In genomic region chr11:77878247-77878646, GRCh38 we compare ENCODE assay signal across 8 cellular contexts. TPM values are rescaled to one million over a fixed set of nuclear protein-coding genes. Genes with fewer than 3 reads are reported as not detected.
A peak's percentile ranks its signal among the peaks of the same experiment; 100 is the strongest.
DNase-seq lines count a peak whose midpoint lies in the region; ATAC-seq, FAIRE-seq and TF ChIP-seq lines count a peak whose summit lies in the region.
"Not testable (repeated sequence)": the region's sequence is repeated elsewhere in the genome, so short reads cannot be mapped to it uniquely, and the experiment has no call there.

No MANE protein-coding gene starts in this region.

- intact Hi-C loops in Right ventricle myocardium inferior (cut with DNase I): not testable (repeated sequence)

- peaks cover 19% of the 10 kb centered on the region for H3K36me3 Mint-ChIP-seq in astrocyte (ENCODE audit: low read depth, unreplicated experiment)

- ATAC-seq in Right ventricle myocardium inferior: peak; percentile 49
- peak; percentile 32 for ATAC-seq in thoracic aorta (ENCODE audit: insufficient number of reproducible peaks, low FRiP score, low read depth)

- TF ChIP-seq POLR2A in H54 (IDR thresholded peaks at IDR 0.05; ENCODE audit: low read depth, low read length): not testable (repeated sequence)

- not testable (repeated sequence) for H3K79me2 ChIP-seq in astrocyte (ENCODE audit: insufficient read depth, low read length)

- not testable (repeated sequence) for H3K9ac ChIP-seq in astrocyte (ENCODE audit: low read length)

- H3K27me3 Mint-ChIP-seq in astrocyte (ENCODE audit: low read depth, unreplicated experiment): not testable (repeated sequence)

- not testable (repeated sequence) for FAIRE-seq in H54 (lab: Jason Lieb, UNC); astrocyte (lab: Jason Lieb, UNC)

- not testable (repeated sequence) for H3K27me3 ChIP-seq in astrocyte (ENCODE audit: insufficient read depth, low read length); thoracic aorta (replicated peaks; ENCODE audit: insufficient read depth)

- H3K36me3 ChIP-seq in astrocyte (ENCODE audit: insufficient read depth, low read length); thoracic aorta: not testable (repeated sequence)

- H3K9me3 Mint-ChIP-seq in astrocyte (ENCODE audit: unreplicated experiment): not testable (repeated sequence)

- H4K20me1 ChIP-seq in astrocyte (ENCODE audit: insufficient read depth, low read length): not testable (repeated sequence)

- peaks cover 18% of the 10 kb centered on the region for H3K4me1 Mint-ChIP-seq in astrocyte (ENCODE audit: low read depth, unreplicated experiment)

- not testable (repeated sequence) for H3K27ac ChIP-seq in astrocyte (ENCODE audit: low read depth, low read length)
- peak overlapping the region in 1 of 2 donors; percentile 22 for H3K27ac ChIP-seq in thoracic aorta

- not testable (repeated sequence) for H3K9me3 ChIP-seq in astrocyte (ENCODE audit: insufficient read depth, low read depth, low read length); thoracic aorta

- not testable (repeated sequence) for H3K4me3 ChIP-seq in astrocyte (ENCODE audit: insufficient read depth, low read depth, low read length); epithelial cell of esophagus (ENCODE audit: low read length); thoracic aorta

- DNase-seq in AG09319 (ENCODE audit: extremely low read depth, low read depth) (peak; percentile 52), H54 (ENCODE audit: insufficient read length, low spot score) (peak; percentile 51), NCI-H2171 treated with DMSO at 0.1 percent for 48 hours (lab: John Stamatoyannopoulos, UW) (peak; percentile 39), astrocyte (ENCODE audit: low read depth) (peak; percentile 86), epithelial cell of esophagus (ENCODE audit: low read depth) (peak; percentile 60), myocyte (ENCODE audit: low read depth) (peak; percentile 87)
- DNase-seq in Right ventricle myocardium inferior (ENCODE audit: missing footprints); thoracic aorta (ENCODE audit: low spot score): not testable (repeated sequence)

- H3K27ac Mint-ChIP-seq in astrocyte (ENCODE audit: unreplicated experiment): not testable (repeated sequence)

- not testable (repeated sequence) for H2AFZ ChIP-seq in astrocyte (ENCODE audit: low read depth, low read length)

- TF ChIP-seq CTCF in AG09319 (IDR thresholded peaks at IDR 0.05; ENCODE audit: low read depth, low read length); astrocyte (IDR thresholded peaks at IDR 0.05; ENCODE audit: insufficient read depth, low read depth, low read length); epithelial cell of esophagus (IDR thresholded peaks at IDR 0.05; ENCODE audit: insufficient read depth, low read depth, low read length, missing control alignments); thoracic aorta (IDR thresholded peaks at IDR 0.05): not testable (repeated sequence)

- H3K4me3 Mint-ChIP-seq in astrocyte (ENCODE audit: unreplicated experiment): not testable (repeated sequence)

- H3K4me1 ChIP-seq in astrocyte (ENCODE audit: insufficient read depth, low read length): not testable (repeated sequence)
- peaks cover 0 to 11% of the 10 kb centered on the region in 2 donors for H3K4me1 ChIP-seq in thoracic aorta (ENCODE audit: control insufficient read depth in 1 of 2, low read depth in 2 of 2)

- peak overlapping the region; percentile 6 for H3K4me2 ChIP-seq in astrocyte (ENCODE audit: low read length)

RNA-seq across cellular contexts. Expression of gene AAMDC, which starts 57.3 kb away (rescaled TPM):
- total RNA-seq in astrocyte: 49.0 and 53.1 TPM in 2 replicates
- total RNA-seq in Right ventricle myocardium inferior: 139 TPM
- total RNA-seq in myocyte: 20.3 and 26.3 TPM in 2 replicates
- 60.4 TPM for polyA plus RNA-seq in myocyte (2012)
- 10 to 100 TPM; 38.9 to 41.3 TPM for total RNA-seq in thoracic aorta

RNA-seq across cellular contexts. Expression of gene RSF1, which starts 57.7 kb away (rescaled TPM):
- total RNA-seq in astrocyte (84.0 and 95.9 TPM in 2 replicates), Right ventricle myocardium inferior (34.8 TPM), myocyte (23.8 and 32.2 TPM in 2 replicates), thoracic aorta (100 to 1,000 TPM in 1 of 2 donors, 10 to 100 TPM in 1; 86.6 to 107 TPM)
- polyA plus RNA-seq in myocyte (2012): 14.0 TPM
